In the genomic region with DNA sequence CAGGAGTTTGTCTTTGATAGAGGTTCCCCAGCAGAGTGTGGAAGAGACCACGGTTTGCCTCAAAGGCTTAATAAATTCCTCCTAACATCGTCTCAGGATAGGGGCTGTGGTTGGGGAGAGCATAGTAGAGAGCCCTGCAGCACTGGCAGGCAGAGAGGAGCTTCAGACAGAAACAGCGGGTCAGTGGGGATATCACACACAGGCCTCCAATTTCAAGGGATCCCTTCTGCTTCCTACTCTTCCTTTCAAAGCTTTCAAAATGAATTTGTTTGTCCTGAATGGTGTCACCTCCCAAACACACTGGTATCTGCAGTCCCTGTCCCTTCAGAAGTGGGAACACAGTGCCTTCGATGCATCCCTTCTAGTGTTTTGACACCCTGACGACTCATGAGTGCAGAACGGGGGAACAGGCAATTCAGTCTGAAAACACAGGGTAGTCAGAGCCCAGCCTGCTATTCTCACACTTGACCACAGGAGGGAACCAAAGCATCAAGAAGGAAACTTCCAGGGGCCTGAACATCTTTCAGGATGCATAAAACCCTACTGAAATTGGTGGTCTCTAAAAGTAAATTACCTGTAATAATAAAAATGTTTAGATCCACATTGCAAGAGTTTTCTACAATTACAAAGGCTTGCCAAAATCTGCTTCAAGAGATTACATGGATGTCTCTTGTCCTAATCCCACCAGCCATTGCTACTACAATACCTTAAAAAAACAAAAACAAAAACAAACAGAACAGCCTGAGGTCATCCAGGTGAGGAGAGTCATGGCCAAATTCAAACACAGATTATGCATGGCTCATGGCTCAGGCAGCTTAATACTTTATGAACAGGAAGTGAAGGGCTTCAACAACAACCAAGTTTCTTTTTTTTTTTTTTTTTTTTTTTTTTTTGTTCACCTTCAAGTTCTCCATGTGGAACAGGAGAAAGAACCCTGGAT, we compare ENCODE assay signal across 8 cellular contexts. TPM values are rescaled to one million over a fixed set of nuclear protein-coding genes. Genes with fewer than 3 reads are reported as not detected.
DNase-seq lines count a peak whose midpoint lies in the region; ATAC-seq, FAIRE-seq and TF ChIP-seq lines count a peak whose summit lies in the region.

No MANE protein-coding gene starts in this region.

- H3K9me3 ChIP-seq in DND-41 (ENCODE audit: insufficient read depth, low read length, severe bottlenecking) (no peaks in the 10 kb centered on the region), H9 (ENCODE audit: control insufficient read depth, low read depth, low read length) (no peaks in the 10 kb centered on the region), hepatocyte (ENCODE audit: low read depth) (no peaks in the 10 kb centered on the region), small intestine (ENCODE audit: control insufficient read depth, low read depth) (no peaks in the 10 kb centered on the region)

- H4K8ac ChIP-seq in H9 (replicated peaks; ENCODE audit: insufficient read length, low read depth, low read length) = no peak overlapping the region

- FAIRE-seq in small intestine (lab: Jason Lieb, UNC) = no peak

- H2BK120ac ChIP-seq in H9 (ENCODE audit: low read depth, low read length, poor library complexity, severe bottlenecking) = no peak overlapping the region

- no peak overlapping the region for H3K14ac ChIP-seq in H9 (ENCODE audit: insufficient read depth, low read length)

- H3K18ac ChIP-seq in H9 (ENCODE audit: insufficient read length, low read depth, low read length) = no peak overlapping the region

- DNase-seq in DND-41 = peak; percentile 80
- DNase-seq in H9 = peak; percentile 62
- DNase-seq in NCI-H1092 (lab: John Stamatoyannopoulos, UW) = peak; percentile 73
- DNase-seq in T-helper 9 cell = peak; percentile 46
- DNase-seq in astrocyte of the cerebellum (ENCODE audit: low read depth) = peak; percentile 47
- peak; percentile 84 for DNase-seq in hepatocyte (ENCODE audit: low spot score)
- DNase-seq in small intestine = peak; percentile 74

- in situ Hi-C loops in astrocyte of the cerebellum (cut with HindIII; ENCODE audit: low sequenced_read_pairs) = no loop called here

- no peak overlapping the region for H3K56ac ChIP-seq in H9 (ENCODE audit: insufficient read length, low read depth, low read length)

- no peaks in the 10 kb centered on the region for H3K79me1 ChIP-seq in H9 (ENCODE audit: insufficient read depth, low read depth, low read length, poor library complexity, severe bottlenecking)

- no peak overlapping the region for H3K4me3 Mint-ChIP-seq in H9

- no peak overlapping the region for H2BK20ac ChIP-seq in H9 (ENCODE audit: low read depth, low read length, poor library complexity, severe bottlenecking)

- H3K23me2 ChIP-seq in H9 (ENCODE audit: insufficient read length, low read depth, low read length, poor library complexity, severe bottlenecking) = no peaks in the 10 kb centered on the region

- H2BK15ac ChIP-seq in H9 (ENCODE audit: low read depth, low read length) = no peak overlapping the region

- no peak overlapping the region for H2AK5ac ChIP-seq in H9 (ENCODE audit: insufficient read length, low read length)

- H3K4me3 ChIP-seq in DND-41 (ENCODE audit: low read depth in 1 of 2, low read length in 2 of 2) = no peak overlapping the region
- no peak overlapping the region for H3K4me3 ChIP-seq in astrocyte of the cerebellum (ENCODE audit: low read depth, low read length)
- no peak overlapping the region for H3K4me3 ChIP-seq in hepatocyte
- no peak overlapping the region for H3K4me3 ChIP-seq in small intestine (ENCODE audit: low read depth in 1 of 2, low read length in 2 of 2)

- H2AFZ ChIP-seq in DND-41 (ENCODE audit: low read depth, low read length) (peak overlapping the region; percentile 81), H9 (ENCODE audit: low read length) (no peak overlapping the region), hepatocyte (peak overlapping the region; percentile 51)

- H3K36me3 ChIP-seq in DND-41 (ENCODE audit: insufficient read depth, low read length) (no peaks in the 10 kb centered on the region), hepatocyte (replicated peaks; ENCODE audit: insufficient read depth, low read depth) (no peaks in the 10 kb centered on the region), small intestine (ENCODE audit: control insufficient read depth in 2 of 2, insufficient read depth in 2 of 2, low read length in 2 of 2) (no peaks in the 10 kb centered on the region)

- H2BK5ac ChIP-seq in H9 (ENCODE audit: insufficient read length, low read length) = no peak overlapping the region

- no peaks in the 10 kb centered on the region for H3K9me3 Mint-ChIP-seq in H9

- H2BK12ac ChIP-seq in H9 (ENCODE audit: insufficient read length, low read depth, low read length) = no peak overlapping the region

- no peak overlapping the region for H3K23ac ChIP-seq in H9 (ENCODE audit: insufficient read length, low read depth, low read length)

- H3K27me3 Mint-ChIP-seq in H9 (ENCODE audit: low read depth) = no peaks in the 10 kb centered on the region; the same call in none of the 2 replicates

- H3K79me2 ChIP-seq in DND-41 (ENCODE audit: insufficient read depth, low read length) (no peaks in the 10 kb centered on the region), H9 (ENCODE audit: insufficient read depth, low read length) (no peaks in the 10 kb centered on the region), hepatocyte (no peaks in the 10 kb centered on the region)

- no peak overlapping the region for H3T11ph ChIP-seq in H9 (ENCODE audit: low read length)

- H3K27ac ChIP-seq in DND-41 (ENCODE audit: low read length) (peak overlapping the region; percentile 83), H9 (ENCODE audit: insufficient read length, low read depth, low read length) (no peak overlapping the region), hepatocyte (no peak overlapping the region), small intestine (ENCODE audit: low read depth in 1 of 2, low read length in 1 of 2) (no peak overlapping the region)

- H4K91ac ChIP-seq in H9 (ENCODE audit: insufficient read length, low read depth, low read length) = no peak overlapping the region

- H3K36me3 Mint-ChIP-seq in H9 (ENCODE audit: insufficient read depth in 1 of 3, low read depth in 3 of 3) = no peaks in the 10 kb centered on the region

- no peak overlapping the region for H3K27ac Mint-ChIP-seq in H9

- peak; percentile 99 for TF ChIP-seq CTCF in DND-41 (IDR thresholded peaks at IDR 0.05; ENCODE audit: borderline replicate concordance, extremely low read depth, low read length, poor library complexity, severe bottlenecking)
- peak; percentile 93 for TF ChIP-seq CTCF in H9 (conservative IDR thresholded peaks at IDR 0.05)
- TF ChIP-seq CTCF in astrocyte of the cerebellum (IDR thresholded peaks at IDR 0.05; ENCODE audit: low read depth, low read length, missing control alignments) = peak; percentile 98
- peak; percentile 86 for TF ChIP-seq CTCF in hepatocyte (IDR thresholded peaks at IDR 0.05; ENCODE audit: poor library complexity)

- peak overlapping the region; percentile 41 for H3K9ac ChIP-seq in DND-41 (ENCODE audit: low read depth, low read length)
- no peak overlapping the region for H3K9ac ChIP-seq in H9 (ENCODE audit: extremely low read depth, insufficient read length, low read length)

- H3K27me3 ChIP-seq in DND-41 (ENCODE audit: insufficient read depth, low read length, poor library complexity) (no peaks in the 10 kb centered on the region), H9 (ENCODE audit: insufficient read depth, low read length) (no peaks in the 10 kb centered on the region), hepatocyte (no peaks in the 10 kb centered on the region), small intestine (ENCODE audit: control insufficient read depth in 2 of 2, insufficient read depth in 2 of 2, low read length in 2 of 2) (no peaks in the 10 kb centered on the region)

- H3K9me2 ChIP-seq in hepatocyte (replicated peaks; ENCODE audit: insufficient read depth) = no peaks in the 10 kb centered on the region

- no CpG with 5 or more reads among the region's 6 CpGs for WGBS in H9 (ENCODE audit: extremely low coverage, insufficient read length, low lambda C conversion rate)
- 35% methylated on average over 6 of the region's 6 CpGs for WGBS in hepatocyte (ENCODE audit: low lambda C conversion rate, missing lambda C conversion rate)
- WGBS in small intestine, 3 donors = 34 to 36% (median 35%) methylated on average over 6 of the region's 6 CpGs

- ATAC-seq in DND-41 (ENCODE audit: insufficient read depth, low read depth) (peak; percentile 67), HG03565 (IDR thresholded peaks at IDR 0.05; ENCODE audit: unreplicated experiment) (no peak)

- H3K4me1 ChIP-seq in DND-41 (ENCODE audit: insufficient read depth, low read length) = peaks cover 55% of the 10 kb centered on the region
- H3K4me1 ChIP-seq in H9 (ENCODE audit: insufficient read depth, low read length) = peaks cover 11% of the 10 kb centered on the region; the same call in 1 of the 2 replicates
- H3K4me1 ChIP-seq in hepatocyte (ENCODE audit: insufficient read depth) = no peaks in the 10 kb centered on the region
- peaks cover 0 to 3% of the 10 kb centered on the region in 2 donors for H3K4me1 ChIP-seq in small intestine (ENCODE audit: control insufficient read depth in 2 of 2, insufficient read depth in 1 of 2, low read depth in 1 of 2, low read length in 1 of 2)

- H4K20me1 ChIP-seq in DND-41 (ENCODE audit: insufficient read depth, low read length) (no peaks in the 10 kb centered on the region), H9 (ENCODE audit: control insufficient read depth, insufficient read depth, insufficient read length) (no peaks in the 10 kb centered on the region), hepatocyte (ENCODE audit: insufficient read depth, poor library complexity, severe bottlenecking) (no peaks in the 10 kb centered on the region)

- H3K4me1 Mint-ChIP-seq in H9 = peaks cover 27 to 30% of the 10 kb centered on the region in 2 experiments

- H4K5ac ChIP-seq in H9 (ENCODE audit: insufficient read length, low read depth, low read length) = no peak overlapping the region

- H3K4me2 ChIP-seq in DND-41 (ENCODE audit: insufficient read depth, low read length) = peak overlapping the region; percentile 31; the same call in 1 of the 2 replicates
- no peak overlapping the region for H3K4me2 ChIP-seq in H9 (ENCODE audit: insufficient read depth, insufficient read length, low read length)
- no peak overlapping the region for H3K4me2 ChIP-seq in hepatocyte

- no peak overlapping the region for H3K4ac ChIP-seq in H9 (ENCODE audit: low read depth, low read length)

RNA-seq across cellular contexts. Expression of a gene that starts 49.8 kb away (rescaled TPM):
- total RNA-seq in H9 (2021) (0.07 TPM in 1 of 2 replicates, not detected in the other), hepatocyte (2.5 and 4.0 TPM in 2 replicates)
- polyA plus RNA-seq in hepatocyte (1.3 and 2.2 TPM in 2 replicates), small intestine (1 to 10 TPM in 1 of 3 donors, under 1 TPM in 2; 0.04 to 1.8 (median 0.81) TPM)

RNA-seq across cellular contexts. Expression of a gene that starts 58.9 kb away (rescaled TPM):
- total RNA-seq in H9 (2021) = not detected in 2 replicates
- 0.88 and 4.1 TPM in 2 replicates for total RNA-seq in hepatocyte
- 0.81 and 0.98 TPM in 2 replicates for polyA plus RNA-seq in hepatocyte
- 1 to 10 TPM in 1 of 3 donors, not detected in 2; 1.3 TPM for polyA plus RNA-seq in small intestine
